Comparison of ENCODE assay signal across 1 cellular context in the genomic region with DNA sequence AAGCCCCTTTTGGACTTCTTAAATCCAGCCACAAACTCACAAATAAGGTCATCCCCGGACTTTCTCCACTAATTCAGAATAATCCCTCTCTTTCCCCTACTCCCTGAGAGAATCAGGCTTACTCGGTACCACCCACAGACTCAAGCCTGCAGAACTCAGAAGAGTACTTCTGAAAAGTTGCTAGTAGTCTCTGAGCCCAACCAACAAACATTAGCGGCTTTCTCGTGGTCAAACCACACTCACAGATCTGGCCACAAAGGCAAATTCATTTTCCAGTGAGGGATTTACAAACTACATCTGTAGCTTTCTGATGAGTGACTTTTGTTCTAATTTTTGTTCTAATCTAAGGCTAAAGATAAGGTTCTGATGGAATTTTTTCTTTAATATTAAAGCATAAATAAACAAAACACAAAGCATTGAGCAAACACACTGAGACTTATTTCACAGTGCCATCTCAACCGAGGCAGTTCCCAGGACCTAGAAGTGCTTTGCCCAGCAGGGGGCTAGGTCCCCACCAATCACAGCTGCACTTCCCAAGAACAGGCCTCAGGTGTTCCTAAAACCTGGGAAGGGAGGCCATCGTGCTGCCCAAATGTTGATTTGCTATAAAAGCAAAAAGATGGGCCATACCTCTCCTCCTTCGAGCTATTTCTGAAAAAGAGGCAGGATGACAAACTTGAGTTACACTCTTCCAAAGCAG.
TF ChIP-seq lines count a peak whose summit lies in the region.

No MANE protein-coding gene starts in this region.

TF ChIP-seq in IMR-90, 13 proteins besides CTCF, POLR2A, EP300 and RAD21:
- TF ChIP-seq ELK1 (IDR thresholded peaks at IDR 0.05; ENCODE audit: borderline replicate concordance, low read depth, low read length): no peak
- no peak for TF ChIP-seq CEBPB (IDR thresholded peaks at IDR 0.05; ENCODE audit: low read depth, low read length)
- no peak for TF ChIP-seq FOS (IDR thresholded peaks at IDR 0.05; ENCODE audit: low read depth, low read length)
- no peak for TF ChIP-seq BHLHE40 (IDR thresholded peaks at IDR 0.05; ENCODE audit: low read depth, low read length)
- TF ChIP-seq USF2 (IDR thresholded peaks at IDR 0.05; ENCODE audit: low read depth, low read length): no peak
- TF ChIP-seq NFE2L2 (IDR thresholded peaks at IDR 0.05; ENCODE audit: low read depth, low read length): no peak
- no peak for TF ChIP-seq SMC3 (IDR thresholded peaks at IDR 0.05; ENCODE audit: low read depth, low read length)
- TF ChIP-seq MAZ (IDR thresholded peaks at IDR 0.05; ENCODE audit: borderline replicate concordance, low read depth, low read length): no peak
- no peak for TF ChIP-seq RCOR1 (IDR thresholded peaks at IDR 0.05; ENCODE audit: insufficient replicate concordance, low read length)
- no peak for TF ChIP-seq MXI1 (IDR thresholded peaks at IDR 0.05; ENCODE audit: borderline replicate concordance, low read depth, low read length)
- TF ChIP-seq MAFK (IDR thresholded peaks at IDR 0.05; ENCODE audit: low read depth, low read length): no peak
- TF ChIP-seq CHD1 (IDR thresholded peaks at IDR 0.05; ENCODE audit: low read depth, low read length): no peak
